ENCODE assay signal across 19 cellular contexts in the genomic region with DNA sequence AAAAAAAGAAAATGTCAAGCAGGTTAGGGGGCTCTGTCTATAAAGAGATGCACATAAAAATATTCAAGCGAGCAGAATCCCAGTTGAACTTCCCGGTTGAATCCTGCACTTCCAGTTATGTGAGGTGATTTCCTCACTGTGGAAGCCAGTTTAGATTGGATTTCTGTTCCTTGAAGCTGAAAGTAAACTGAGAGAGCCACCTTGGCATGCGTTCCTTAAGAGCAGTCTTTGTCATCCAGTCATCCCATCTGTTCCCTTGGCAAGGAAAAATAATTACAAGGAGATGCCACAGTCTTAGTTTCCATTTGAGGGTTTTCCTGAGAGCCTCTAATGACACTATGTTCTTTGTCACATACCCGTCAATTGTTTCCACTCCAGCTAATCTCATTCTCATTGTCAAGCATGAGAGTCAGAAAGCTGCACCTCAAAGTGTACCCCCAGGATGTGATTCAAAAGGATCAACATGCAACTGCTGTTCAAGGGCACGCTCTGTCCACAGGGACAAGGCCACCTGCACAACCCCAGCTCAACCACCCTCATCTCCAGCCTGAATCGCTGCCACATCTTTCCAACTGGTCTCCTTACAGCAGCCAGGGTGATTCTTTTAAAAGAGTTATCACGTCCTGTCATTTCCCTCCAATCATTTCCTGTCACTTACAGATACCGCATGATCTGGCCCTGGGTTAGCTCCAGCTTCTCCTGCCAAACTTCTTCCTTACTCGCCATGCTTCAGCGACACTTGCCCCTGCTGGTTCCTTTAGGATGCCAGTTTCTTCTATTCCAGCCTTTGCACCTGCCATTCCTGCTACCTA. TPM values are rescaled to one million over a fixed set of nuclear protein-coding genes. Genes with fewer than 3 reads are reported as not detected.
DNase-seq lines count a peak whose midpoint lies in the region; ATAC-seq and TF ChIP-seq lines count a peak whose summit lies in the region.
"Had no signal": no experiment of that assay in that cellular context is flagged by ENCODE, and none has a peak within 500 bp of the region (broad histone marks: within the 10 kb centered on the region; RNA-seq: fewer than 3 reads in every experiment).

No MANE protein-coding gene starts in this region.

- no peak overlapping the region for H3K4me3 Mint-ChIP-seq in activated T-helper 17 cell treated with anti-CD3 and anti-CD28 coated beads, Interleukin-2, amount 50 U/mL, for 72 hours
- no peak overlapping the region for H3K4me3 Mint-ChIP-seq in memory B cell
- H3K4me3 Mint-ChIP-seq: CD8-positive, alpha-beta T cell; naive B cell had no signal

- BruUV-seq in IMR-90 (replicated peaks; lab: Mats Ljungman, UMichigan): no TSS peak

- no peak for ATAC-seq in IMR-90 (ENCODE audit: low read depth)
- ATAC-seq in activated T-helper 17 cell treated with anti-CD3 and anti-CD28 coated beads, Interleukin-2, amount 50 U/mL, for 72 hours (replicated peaks): peak; percentile 18
- ATAC-seq in memory B cell (ENCODE audit: low read depth): no peak
- ATAC-seq: CD8-positive, alpha-beta T cell; left colon; sciatic nerve; SK-N-SH treated with all-trans-retinoic acid at 6 μM for 48 hours had no signal

- dilution Hi-C loops in IMR-90 (cut with HindIII; ENCODE audit: low sequenced_read_pairs, unreplicated experiment): no loop called here

- intact Hi-C loops in IMR-90 (cut with micrococcal nuclease): loop anchor here (5.0 kb wide), 1 partner anchor 37 kb away; a partner anchor contains a TSS

- DNase-seq in DMS 273 (lab: John Stamatoyannopoulos, UW; ENCODE audit: unreplicated experiment) (peak; percentile 31), DMS 273 treated with DMSO at 0.1 percent for 48 hours (lab: John Stamatoyannopoulos, UW) (no peak), IMR-90 (no peak), memory B cell (ENCODE audit: low spot score in 2 of 2) (no peak), H7 (no peak), SIG-M5 (lab: John Stamatoyannopoulos, UW) (no peak), nucleus accumbens (lab: John Stamatoyannopoulos, UW) (no peak)
- DNase-seq: activated T-cell treated with anti-CD3 and anti-CD28 coated beads for 4 hours; amniotic stem cell; CD8-positive, alpha-beta T cell; erythroblast; left colon; naive B cell; NCI-H1048; stimulated activated CD4-positive, alpha-beta T cell treated with anti-CD3 and anti-CD28 coated beads, Interleukin-4, amount 100 ng/mL, for 24 hours had no signal

- no peaks in the 10 kb centered on the region for H3K36me3 Mint-ChIP-seq in activated T-helper 17 cell treated with anti-CD3 and anti-CD28 coated beads, Interleukin-2, amount 50 U/mL, for 72 hours (ENCODE audit: low read depth)
- H3K36me3 Mint-ChIP-seq in memory B cell: peaks cover 2% of the 10 kb centered on the region

- TF ChIP-seq RAD21 in IMR-90 (IDR thresholded peaks at IDR 0.05; ENCODE audit: low read length): no peak

- H3K9me3 Mint-ChIP-seq in activated T-helper 17 cell treated with anti-CD3 and anti-CD28 coated beads, Interleukin-2, amount 50 U/mL, for 72 hours: peaks cover 5% of the 10 kb centered on the region
- H3K9me3 Mint-ChIP-seq in memory B cell: peaks cover 3% of the 10 kb centered on the region

- H3K79me1 ChIP-seq in IMR-90 (ENCODE audit: low read depth in 1 of 2, low read length in 2 of 2): no peaks in the 10 kb centered on the region

- no peak overlapping the region for H3K9ac ChIP-seq in IMR-90 (ENCODE audit: low read depth, low read length)

- H2BK120ac ChIP-seq in IMR-90 (ENCODE audit: low read depth, low read length): no peak overlapping the region

- H3K18ac ChIP-seq in IMR-90 (ENCODE audit: low read depth, low read length): no peak overlapping the region

- no peak overlapping the region for H3K4me2 ChIP-seq in IMR-90 (ENCODE audit: low read depth, low read length)

- H3K9me1 ChIP-seq in IMR-90 (ENCODE audit: insufficient read depth, low read length): peaks cover 8% of the 10 kb centered on the region

- no peak overlapping the region for H3K56ac ChIP-seq in IMR-90 (ENCODE audit: extremely low read depth, insufficient read depth, low read length)

- H2BK5ac ChIP-seq in IMR-90 (ENCODE audit: low read depth, low read length, poor library complexity, severe bottlenecking): no peak overlapping the region

- H3K27me3 ChIP-seq in IMR-90 (ENCODE audit: control insufficient read depth, insufficient read depth, low read length) (no peaks in the 10 kb centered on the region; the same call in 1 of the 2 replicates), H7 (ENCODE audit: control insufficient read depth, insufficient read depth, low read length) (no peaks in the 10 kb centered on the region)

- CTCF ChIA-PET in IMR-90 (lab: Yijun Ruan, JAX): interaction anchor here (0.9 kb wide), 1 partner anchor 58 kb away, joined by 3 read pairs; no protein-coding TSS in a partner anchor

- H3K4me3 ChIP-seq in IMR-90 (ENCODE audit: insufficient read depth, low read depth, low read length) (no peak overlapping the region), H7 (ENCODE audit: insufficient read depth, low read depth, low read length) (no peak overlapping the region)

- H4K8ac ChIP-seq in IMR-90 (ENCODE audit: low read depth in 2 of 2, low read length in 2 of 2): no peak overlapping the region

- no peaks in the 10 kb centered on the region for H4K20me1 ChIP-seq in IMR-90 (ENCODE audit: insufficient read depth, low read length)

- 80% methylated on average over 5 of the region's 10 CpGs; no CpG with 5 or more reads in 1 of the 2 experiments for WGBS in IMR-90 (ENCODE audit: extremely low coverage in 2 of 2, insufficient read length in 1 of 2), 2 experiments

- TF ChIP-seq POLR2A in IMR-90 (IDR thresholded peaks at IDR 0.05; ENCODE audit: low read depth, low read length): no peak

- in situ Hi-C loops in IMR-90 (cut with MboI; ENCODE audit: low sequenced_read_pairs): loop anchor here (5.0 kb wide), 1 partner anchor 32 kb away; no protein-coding TSS in a partner anchor

- no peaks in the 10 kb centered on the region for H3K36me3 ChIP-seq in IMR-90 (ENCODE audit: control insufficient read depth, insufficient read depth, low read length)
- H3K36me3 ChIP-seq in H7 (replicated peaks; ENCODE audit: control insufficient read depth, insufficient read depth, low read length): no peaks in the 10 kb centered on the region

- H3K27ac ChIP-seq in IMR-90 (ENCODE audit: insufficient read depth, low read length): no peak overlapping the region
- H3K27ac ChIP-seq: 22Rv1 had no signal

- no peak overlapping the region for H2BK15ac ChIP-seq in IMR-90 (ENCODE audit: low read depth, low read length)

- H3K4ac ChIP-seq in IMR-90 (ENCODE audit: low read depth, low read length): no peak overlapping the region

- no peak for TF ChIP-seq CTCF in IMR-90 (conservative IDR thresholded peaks at IDR 0.05; ENCODE audit: low read depth, low read length)

- no peak overlapping the region for H3K23ac ChIP-seq in IMR-90 (ENCODE audit: low read depth, low read length)

- no peak overlapping the region for H3K27ac Mint-ChIP-seq in activated T-helper 17 cell treated with anti-CD3 and anti-CD28 coated beads, Interleukin-2, amount 50 U/mL, for 72 hours
- H3K27ac Mint-ChIP-seq in memory B cell: peak overlapping the region; percentile 82
- H3K27ac Mint-ChIP-seq: CD8-positive, alpha-beta T cell had no signal

- peaks cover 7% of the 10 kb centered on the region for H3K4me1 ChIP-seq in IMR-90 (ENCODE audit: control insufficient read depth, insufficient read depth, low read length)

- 0 out of 2 replicates have a peak overlapping the region, but pooled peaks have one; percentile 37 for H2AK5ac ChIP-seq in IMR-90 (ENCODE audit: low read depth, low read length)

- no peak overlapping the region for H2AFZ ChIP-seq in IMR-90 (replicated peaks; ENCODE audit: low read length, poor library complexity)

- no peak overlapping the region for H3K14ac ChIP-seq in IMR-90 (replicated peaks; ENCODE audit: low read depth, low read length)

- H4K5ac ChIP-seq in IMR-90 (ENCODE audit: low read depth, low read length): no peak overlapping the region

- H2AK9ac ChIP-seq in IMR-90 (replicated peaks; ENCODE audit: low read depth, low read length, poor library complexity): no peak overlapping the region

- POLR2A ChIA-PET in IMR-90 (lab: Charles Lee; ENCODE audit: unreplicated experiment): no interaction called here

- peaks cover 6% of the 10 kb centered on the region for H3K9me3 ChIP-seq in IMR-90 (ENCODE audit: control insufficient read depth, insufficient read depth, low read length)

- no peak overlapping the region; the same call in 1 of the 2 replicates for H2BK20ac ChIP-seq in IMR-90 (ENCODE audit: low read depth, low read length)

- no peaks in the 10 kb centered on the region for H3K4me1 Mint-ChIP-seq in activated T-helper 17 cell treated with anti-CD3 and anti-CD28 coated beads, Interleukin-2, amount 50 U/mL, for 72 hours
- H3K4me1 Mint-ChIP-seq in memory B cell: peaks cover 46% of the 10 kb centered on the region

- peaks cover 7% of the 10 kb centered on the region for H3K27me3 Mint-ChIP-seq in activated T-helper 17 cell treated with anti-CD3 and anti-CD28 coated beads, Interleukin-2, amount 50 U/mL, for 72 hours
- peaks cover 2% of the 10 kb centered on the region for H3K27me3 Mint-ChIP-seq in memory B cell

- no peak overlapping the region for H4K91ac ChIP-seq in IMR-90 (ENCODE audit: insufficient read depth, low read depth, low read length)

TF ChIP-seq in IMR-90, 13 proteins besides CTCF, POLR2A, EP300 and RAD21:
- TF ChIP-seq RFX5 (IDR thresholded peaks at IDR 0.05; ENCODE audit: low read depth, low read length): no peak
- no peak for TF ChIP-seq CEBPB (IDR thresholded peaks at IDR 0.05; ENCODE audit: low read depth, low read length)
- TF ChIP-seq CHD1 (IDR thresholded peaks at IDR 0.05; ENCODE audit: low read depth, low read length): no peak
- TF ChIP-seq MAFK (IDR thresholded peaks at IDR 0.05; ENCODE audit: low read depth, low read length): no peak
- TF ChIP-seq RCOR1 (IDR thresholded peaks at IDR 0.05; ENCODE audit: insufficient replicate concordance, low read length): no peak
TF ChIP-seq in IMR-90: peak in this region for 0.

RNA-seq across cellular contexts. Expression of a gene that starts 18.0 kb away (rescaled TPM):
- total RNA-seq in IMR-90 (2012; rRNA removed): 26.4 and 32.8 TPM in 2 replicates
- polyA plus RNA-seq in IMR-90 (2012; rRNA removed): 6.0 and 7.3 TPM in 2 replicates
- polyA plus RNA-seq in IMR-90 (2012; cell fraction: cytosol; rRNA removed): 2.3 and 3.3 TPM in 2 replicates
- 3.4 and 22.1 TPM in 2 replicates for polyA plus RNA-seq in IMR-90 (2012; cell fraction: nucleus; rRNA removed; ENCODE audit: low replicate concordance)
- total RNA-seq in activated T-helper 17 cell treated with anti-CD3 and anti-CD28 coated beads, Interleukin-2, amount 50 U/mL, for 72 hours: 10 to 100 TPM in 1 of 2 donors, 1 to 10 TPM in 1; 9.6 to 22.4 TPM
- total RNA-seq in H7 (2014; rRNA removed; shearing (Covaris generic)): 6.9 and 8.3 TPM in 2 replicates

RNA-seq across cellular contexts. Expression of a gene that starts 36.7 kb away (rescaled TPM):
- total RNA-seq in IMR-90 (2012; rRNA removed): 94.5 and 113 TPM in 2 replicates
- polyA plus RNA-seq in IMR-90 (2012; rRNA removed): 282 and 297 TPM in 2 replicates
- 164 and 189 TPM in 2 replicates for polyA plus RNA-seq in IMR-90 (2012; cell fraction: cytosol; rRNA removed)
- polyA plus RNA-seq in IMR-90 (2012; cell fraction: nucleus; rRNA removed; ENCODE audit: low replicate concordance): 79.4 and 107 TPM in 2 replicates
- 1 to 10 TPM; 3.6 to 3.8 TPM for total RNA-seq in activated T-helper 17 cell treated with anti-CD3 and anti-CD28 coated beads, Interleukin-2, amount 50 U/mL, for 72 hours
- 52.0 and 54.4 TPM in 2 replicates for total RNA-seq in H7 (2014; rRNA removed; shearing (Covaris generic))

Comparison
In these comparisons a context has a peak if more than half of its experiments do, and no peak if none do; other contexts are left out.
1. RNA of a gene that starts 36.7 kb away (total RNA-seq): 94.5 to 113 TPM in IMR-90 and 52.0 to 54.4 TPM in H7; 3.6 to 3.8 TPM in activated T-helper 17 cell treated with anti-CD3 and anti-CD28 coated beads, Interleukin-2, amount 50 U/mL, for 72 hours; every median in the first group is over 10 times any median in the second.